ENCODE assay signal across 8 cellular contexts in genomic region chr2:199977984-199978415, GRCh38. TPM values are rescaled to one million over a fixed set of nuclear protein-coding genes. Genes with fewer than 3 reads are reported as not detected.
A peak's percentile ranks its signal among the peaks of the same experiment; 100 is the strongest.
DNase-seq lines count a peak whose midpoint lies in the region; ATAC-seq and FAIRE-seq lines count a peak whose summit lies in the region.

No MANE protein-coding gene starts in this region.

- H3K4me3 ChIP-seq in mesendoderm (ENCODE audit: low read length) = no peak overlapping the region

- H4K5ac ChIP-seq in mesendoderm (ENCODE audit: low read length) = no peak overlapping the region

- DNase-seq in GM18507 (ENCODE audit: extremely low spot score, insufficient read length, low read depth) (peak; percentile 9), M059J (ENCODE audit: low read depth) (peak; percentile 73), fibroblast of peridontal ligament (ENCODE audit: extremely low read depth) (peak; percentile 90), mesendoderm (no peak), NCI-H2081 (lab: John Stamatoyannopoulos, UW) (no peak), substantia nigra (lab: John Stamatoyannopoulos, UW) (no peak)
- DNase-seq in activated CD8-positive, alpha-beta memory T cell treated with anti-CD3 and anti-CD28 coated beads, Interleukin-2, amount 50 U/mL, for 48 hours = no peak

- no peak overlapping the region for H2BK120ac ChIP-seq in mesendoderm (ENCODE audit: low read depth, low read length)

- H3K27me3 ChIP-seq in mesendoderm (ENCODE audit: insufficient read depth, low read length, poor library complexity) = no peaks in the 10 kb centered on the region

- no peak overlapping the region for H3K23ac ChIP-seq in mesendoderm (ENCODE audit: low read length)

- H4K8ac ChIP-seq in mesendoderm (ENCODE audit: low read depth, low read length) = no peak overlapping the region

- H3K56ac ChIP-seq in mesendoderm (ENCODE audit: low read length) = no peak overlapping the region

- no peaks in the 10 kb centered on the region for H3K4me1 ChIP-seq in mesendoderm (ENCODE audit: control insufficient read depth, low read depth, low read length)

- H2AK5ac ChIP-seq in mesendoderm (ENCODE audit: low read length) = no peak overlapping the region

- ATAC-seq in GM21825 (IDR thresholded peaks at IDR 0.05; ENCODE audit: unreplicated experiment) = peak; percentile 80

- H3K27ac ChIP-seq in mesendoderm (ENCODE audit: low read depth, low read length) (no peak overlapping the region), substantia nigra (ENCODE audit: low read depth, low read length, poor library complexity, severe bottlenecking) (no peak overlapping the region)

- H3K18ac ChIP-seq in mesendoderm (ENCODE audit: low read length) = no peak overlapping the region

- H3K9ac ChIP-seq in mesendoderm (ENCODE audit: low read length) = no peak overlapping the region

- no peak overlapping the region for H3K4ac ChIP-seq in mesendoderm (ENCODE audit: low read depth, low read length)

- no peak overlapping the region for H3K4me2 ChIP-seq in mesendoderm (ENCODE audit: low read length)

- no peak overlapping the region for H2BK5ac ChIP-seq in mesendoderm (ENCODE audit: low read length)

- H3K36me3 ChIP-seq in mesendoderm (ENCODE audit: control insufficient read depth, insufficient read depth, low read length) = no peaks in the 10 kb centered on the region

- H3K79me1 ChIP-seq in mesendoderm (ENCODE audit: low read length) = no peaks in the 10 kb centered on the region

- H2BK15ac ChIP-seq in mesendoderm (replicated peaks; ENCODE audit: low read depth) = no peak overlapping the region

- H3K79me2 ChIP-seq in mesendoderm (ENCODE audit: control insufficient read depth, insufficient read depth, low read length) = no peaks in the 10 kb centered on the region

- peak; percentile 89 for FAIRE-seq in GM18507 (lab: Jason Lieb, UNC)

RNA-seq across cellular contexts. Expression of gene MAIP1, which starts 22.6 kb away (rescaled TPM):
- 27.4 and 34.1 TPM in 2 replicates for total RNA-seq in M059J (2014; rRNA removed; shearing (Covaris generic))
- polyA plus RNA-seq in mesendoderm (2013, experiment 1 of 2) = 24.8 TPM
- 24.9 TPM for polyA plus RNA-seq in mesendoderm (2013, experiment 2 of 2)

RNA-seq across cellular contexts. Expression of gene TYW5, which starts 22.7 kb away (rescaled TPM):
- 4.7 and 6.4 TPM in 2 replicates for total RNA-seq in M059J (2014; rRNA removed; shearing (Covaris generic))
- polyA plus RNA-seq in mesendoderm (2013, experiment 1 of 2) = 6.8 TPM
- 6.7 TPM for polyA plus RNA-seq in mesendoderm (2013, experiment 2 of 2)

Comparison
In these comparisons a context has a peak if more than half of its experiments do, and no peak if none do; other contexts are left out.
1. DNase-seq: peak in GM18507 (single experiment), M059J (single experiment) and fibroblast of peridontal ligament (single experiment); none in mesendoderm (single experiment), NCI-H2081 (0 of 2), activated CD8-positive, alpha-beta memory T cell treated with anti-CD3 and anti-CD28 coated beads, Interleukin-2, amount 50 U/mL, for 48 hours (single experiment) and substantia nigra (0 of 49).